Comparison of ENCODE assay signal across 8 cellular contexts in genomic region chr17:7243838-7244237, GRCh38. TPM values are rescaled to one million over a fixed set of nuclear protein-coding genes. Genes with fewer than 3 reads are reported as not detected.
DNase-seq lines count a peak whose midpoint lies in the region; ATAC-seq, FAIRE-seq and TF ChIP-seq lines count a peak whose summit lies in the region.
"Not testable (repeated sequence)": the region's sequence is repeated elsewhere in the genome, so short reads cannot be mapped to it uniquely, and the experiment has no call there.

No MANE protein-coding gene starts in this region.

- TF ChIP-seq POLR2A in gastroesophageal sphincter (IDR thresholded peaks at IDR 0.05): not testable (repeated sequence)

- H3K27me3 ChIP-seq in BLaER1 treated with 17β-estradiol and CSF1 and Interleukin-3, amounts not matched to agents 10 nM and 100 nM; gastroesophageal sphincter; pancreas; subcutaneous abdominal adipose tissue (ENCODE audit: control insufficient read depth in 5 of 5, insufficient read depth in 4 of 5, low read length in 5 of 5): not testable (repeated sequence)

- peaks cover 39% of the 10 kb centered on the region for H3K79me2 ChIP-seq in OCI-LY7 (ENCODE audit: insufficient read depth, low read depth, low read length)

- DNase-seq in OCI-LY7 (ENCODE audit: low spot score); caudate nucleus (lab: John Stamatoyannopoulos, UW): not testable (repeated sequence)
- peak; percentile 40 for DNase-seq in activated CD8-positive, alpha-beta memory T cell treated with anti-CD3 and anti-CD28 coated beads, Interleukin-2, amount 10 ng/mL, durations not matched to agents 7 days and 5 days
- DNase-seq in pancreas: peak in 1 of 6 donors; percentile 37

- H3K4me2 ChIP-seq in BLaER1 treated with 17β-estradiol and CSF1 and Interleukin-3, amounts not matched to agents 10 nM and 100 nM: peak overlapping the region in 4 of 11 experiments; percentile 88 to 99 (median 98); a peak in 6 of 22 replicates
- not testable (repeated sequence) for H3K4me2 ChIP-seq in OCI-LY7 (ENCODE audit: low read length)

- peaks cover 45 to 66% (median 53%) of the 10 kb centered on the region in 11 experiments for H3K36me3 ChIP-seq in BLaER1 treated with 17β-estradiol and CSF1 and Interleukin-3, amounts not matched to agents 10 nM and 100 nM
- H3K36me3 ChIP-seq in OCI-LY7 (ENCODE audit: insufficient read depth, low read length): peaks cover 67% of the 10 kb centered on the region
- peaks cover 0 to 51% of the 10 kb centered on the region in 2 donors for H3K36me3 ChIP-seq in gastroesophageal sphincter
- peaks cover 52% of the 10 kb centered on the region for H3K36me3 ChIP-seq in mesodermal cell (ENCODE audit: control insufficient read depth, insufficient read depth, low read length)
- H3K36me3 ChIP-seq in pancreas: not testable (repeated sequence)
- peaks cover 3 to 42% (median 34%) of the 10 kb centered on the region in 5 donors for H3K36me3 ChIP-seq in subcutaneous abdominal adipose tissue (ENCODE audit: control insufficient read depth in 5 of 5, insufficient read depth in 5 of 5, low read length in 5 of 5)

- not testable (repeated sequence) for H2AFZ ChIP-seq in OCI-LY7 (ENCODE audit: low read length)

- H3K9ac ChIP-seq in BLaER1 treated with 17β-estradiol and CSF1 and Interleukin-3, amounts not matched to agents 10 nM and 100 nM: peak overlapping the region in 9 of 11 experiments; percentile 33 to 100 (median 96); a peak in 11 of 22 replicates
- peak overlapping the region in 3 of 5 donors; percentile 51 to 95 (median 81) for H3K9ac ChIP-seq in subcutaneous abdominal adipose tissue (ENCODE audit: low read length in 5 of 5)

- not testable (repeated sequence) for H3K27me3 Mint-ChIP-seq in activated CD8-positive, alpha-beta memory T cell treated with anti-CD3 and anti-CD28 coated beads, Interleukin-2, amount 10 ng/mL, durations not matched to agents 7 days and 5 days

- H3K9me2 ChIP-seq in OCI-LY7 (ENCODE audit: insufficient read depth, low read length): not testable (repeated sequence)

- 58 to 65% methylated on average over 2 to 3 of the region's 10 CpGs for WGBS in gastroesophageal sphincter (ENCODE audit: low coverage in 1 of 2), 2 donors
- WGBS in mesodermal cell (ENCODE audit: insufficient coverage in 2 of 2), 2 experiments: 96 to 98% methylated on average over 4 to 8 of the region's 10 CpGs
- WGBS in pancreas, 2 donors: 53 to 67% methylated on average over 10 of the region's 10 CpGs

- peak overlapping the region; percentile 71 for H3K27ac Mint-ChIP-seq in activated CD8-positive, alpha-beta memory T cell treated with anti-CD3 and anti-CD28 coated beads, Interleukin-2, amount 10 ng/mL, durations not matched to agents 7 days and 5 days

- intact Hi-C loops in OCI-LY7 (cut with micrococcal nuclease; ENCODE audit: unreplicated experiment): loop anchor here (5.0 kb wide), 1 partner anchor 328 kb away; no protein-coding TSS in a partner anchor
- intact Hi-C loops in pancreas (cut with DNase I): not testable (repeated sequence)

- TSS peak; percentile 83 for BruUV-seq in OCI-LY7 (replicated peaks; lab: Mats Ljungman, UMichigan)

- not testable (repeated sequence) for ATAC-seq in activated CD8-positive, alpha-beta memory T cell treated with anti-CD3 and anti-CD28 coated beads, Interleukin-2, amount 10 ng/mL, durations not matched to agents 7 days and 5 days; gastroesophageal sphincter; pancreas

- peaks cover 31% of the 10 kb centered on the region for H3K36me3 Mint-ChIP-seq in activated CD8-positive, alpha-beta memory T cell treated with anti-CD3 and anti-CD28 coated beads, Interleukin-2, amount 10 ng/mL, durations not matched to agents 7 days and 5 days

- H3K4me1 Mint-ChIP-seq in activated CD8-positive, alpha-beta memory T cell treated with anti-CD3 and anti-CD28 coated beads, Interleukin-2, amount 10 ng/mL, durations not matched to agents 7 days and 5 days: peaks cover 42% of the 10 kb centered on the region

- not testable (repeated sequence) for TF ChIP-seq EP300 in gastroesophageal sphincter (IDR thresholded peaks at IDR 0.05)

- not testable (repeated sequence) for H3K9me3 Mint-ChIP-seq in activated CD8-positive, alpha-beta memory T cell treated with anti-CD3 and anti-CD28 coated beads, Interleukin-2, amount 10 ng/mL, durations not matched to agents 7 days and 5 days (ENCODE audit: low read depth)

- FAIRE-seq in pancreas (lab: Jason Lieb, UNC): not testable (repeated sequence)

- peaks cover 24 to 42% (median 30%) of the 10 kb centered on the region in 10 experiments for H3K4me1 ChIP-seq in BLaER1 treated with 17β-estradiol and CSF1 and Interleukin-3, amounts not matched to agents 10 nM and 100 nM
- H3K4me1 ChIP-seq in OCI-LY7 (ENCODE audit: insufficient read depth, low read length, poor library complexity, severe bottlenecking): peaks cover 33% of the 10 kb centered on the region
- peaks cover 8 to 60% (median 27%) of the 10 kb centered on the region in 3 donors for H3K4me1 ChIP-seq in gastroesophageal sphincter
- H3K4me1 ChIP-seq in mesodermal cell (ENCODE audit: control insufficient read depth, insufficient read depth, low read length, poor library complexity, severe bottlenecking): not testable (repeated sequence)
- peaks cover 14 to 21% (median 16%) of the 10 kb centered on the region in 3 donors for H3K4me1 ChIP-seq in pancreas
- H3K4me1 ChIP-seq in subcutaneous abdominal adipose tissue (ENCODE audit: control insufficient read depth in 5 of 5, insufficient read depth in 5 of 5, low read length in 5 of 5): peaks cover 11 to 38% (median 35%) of the 10 kb centered on the region in 5 donors

- not testable (repeated sequence) for H3K4me3 Mint-ChIP-seq in activated CD8-positive, alpha-beta memory T cell treated with anti-CD3 and anti-CD28 coated beads, Interleukin-2, amount 10 ng/mL, durations not matched to agents 7 days and 5 days

- TF ChIP-seq CTCF in OCI-LY7 (conservative IDR thresholded peaks at IDR 0.05; ENCODE audit: low read length); gastroesophageal sphincter (IDR thresholded peaks at IDR 0.05); pancreas (IDR thresholded peaks at IDR 0.05): not testable (repeated sequence)

- H4K20me1 ChIP-seq in BLaER1 treated with 17β-estradiol and CSF1 and Interleukin-3, amounts not matched to agents 10 nM and 100 nM: peaks cover 9 to 40% (median 26%) of the 10 kb centered on the region in 11 experiments; a peak in 18 of 22 replicates
- H4K20me1 ChIP-seq in OCI-LY7 (ENCODE audit: insufficient read depth, low read length): not testable (repeated sequence)

- not testable (repeated sequence) for H3K9me3 ChIP-seq in BLaER1 treated with 17β-estradiol and CSF1 and Interleukin-3, amounts not matched to agents 10 nM and 100 nM (replicated peaks in 1 of 11); OCI-LY7 (ENCODE audit: low read length); gastroesophageal sphincter; mesodermal cell (ENCODE audit: control insufficient read depth, low read length); pancreas; subcutaneous abdominal adipose tissue (ENCODE audit: control insufficient read depth in 5 of 5, low read length in 5 of 5)

- CTCF ChIA-PET in OCI-LY7 (lab: Charles Lee; ENCODE audit: unreplicated experiment): not testable (repeated sequence)
- CTCF ChIA-PET in activated CD8-positive, alpha-beta memory T cell treated with anti-CD3 and anti-CD28 coated beads, Interleukin-2, amount 10 ng/mL, durations not matched to agents 7 days and 5 days (lab: Charles Lee): interaction anchor here (2.0 to 4.1 kb wide), 2 partner anchors 24 to 53 kb away, joined by 5 to 13 read pairs; partner anchors contain the start of genes ACADVL and DLG4

- peak overlapping the region in 3 of 11 experiments; percentile 96 to 100 (median 99); a peak in 4 of 22 replicates for H3K27ac ChIP-seq in BLaER1 treated with 17β-estradiol and CSF1 and Interleukin-3, amounts not matched to agents 10 nM and 100 nM
- not testable (repeated sequence) for H3K27ac ChIP-seq in OCI-LY7 (ENCODE audit: low read depth, low read length, poor library complexity, severe bottlenecking)
- peak overlapping the region; percentile 100 for H3K27ac ChIP-seq in caudate nucleus (ENCODE audit: low read depth, low read length)
- peak overlapping the region in 3 of 4 donors; percentile 94 to 98 (median 98) for H3K27ac ChIP-seq in gastroesophageal sphincter
- peak overlapping the region; percentile 30 for H3K27ac ChIP-seq in mesodermal cell (ENCODE audit: low read depth, low read length, severe bottlenecking)
- peak overlapping the region in 3 of 4 donors; percentile 94 to 99 (median 97) for H3K27ac ChIP-seq in pancreas
- peak overlapping the region; percentile 99 for H3K27ac ChIP-seq in subcutaneous abdominal adipose tissue (ENCODE audit: low read depth, low read length)

- POLR2A ChIA-PET in OCI-LY7 (lab: Charles Lee): not testable (repeated sequence)

- H3K4me3 ChIP-seq in BLaER1 treated with 17β-estradiol and CSF1 and Interleukin-3, amounts not matched to agents 10 nM and 100 nM: peak overlapping the region in 2 of 10 experiments; percentile 97 to 99; a peak in 3 of 20 replicates
- H3K4me3 ChIP-seq in OCI-LY7 (ENCODE audit: low read depth, low read length, poor library complexity, severe bottlenecking); mesodermal cell (ENCODE audit: extremely low read depth, insufficient read depth, low read length, poor library complexity, severe bottlenecking); subcutaneous abdominal adipose tissue (ENCODE audit: low read depth in 1 of 5, low read length in 5 of 5): not testable (repeated sequence)
- H3K4me3 ChIP-seq in gastroesophageal sphincter (peak overlapping the region in 1 of 2 donors; percentile 87), pancreas (peak overlapping the region in 2 of 4 donors; percentile 64 to 72)

RNA-seq across cellular contexts. Expression of gene GABARAP, which starts 1.6 kb away (rescaled TPM):
- 106 and 128 TPM in 2 replicates for total RNA-seq in OCI-LY7 (2014; rRNA removed; shearing (Covaris generic))
- total RNA-seq in OCI-LY7 (2022) (199 and 207 TPM in 2 replicates), gastroesophageal sphincter (100 to 1,000 TPM; 289 to 437 (median 386) TPM), pancreas (100 to 1,000 TPM; 231 to 346 (median 294) TPM)
- total RNA-seq in activated CD8-positive, alpha-beta memory T cell treated with anti-CD3 and anti-CD28 coated beads, Interleukin-2, amount 10 ng/mL, durations not matched to agents 7 days and 5 days: 100 to 1,000 TPM; 207 to 231 TPM
- polyA plus RNA-seq in mesodermal cell (2013, experiment 1 of 2): 588 TPM
- 514 TPM for polyA plus RNA-seq in mesodermal cell (2013, experiment 2 of 2)
- 100 to 1,000 TPM; 520 to 639 TPM for polyA plus RNA-seq in pancreas

RNA-seq across cellular contexts. Expression of gene PHF23, which starts 4.6 kb away (rescaled TPM):
- 47.7 and 50.8 TPM in 2 replicates for total RNA-seq in OCI-LY7 (2014; rRNA removed; shearing (Covaris generic))
- total RNA-seq in OCI-LY7 (2022) (36.5 and 43.3 TPM in 2 replicates), gastroesophageal sphincter (10 to 100 TPM; 29.4 to 38.2 (median 31.0) TPM), pancreas (10 to 100 TPM in 4 of 6 donors, 1 to 10 TPM in 2; 7.0 to 19.8 (median 11.4) TPM)
- total RNA-seq in activated CD8-positive, alpha-beta memory T cell treated with anti-CD3 and anti-CD28 coated beads, Interleukin-2, amount 10 ng/mL, durations not matched to agents 7 days and 5 days: 10 to 100 TPM; 42.1 to 53.2 TPM
- polyA plus RNA-seq in mesodermal cell (2013, experiment 1 of 2): 55.4 TPM
- 46.8 TPM for polyA plus RNA-seq in mesodermal cell (2013, experiment 2 of 2)
- polyA plus RNA-seq in pancreas: 10 to 100 TPM; 11.4 to 23.3 TPM

RNA-seq across cellular contexts. Expression of gene CTDNEP1, which starts 7.7 kb away (rescaled TPM):
- total RNA-seq in OCI-LY7 (2014; rRNA removed; shearing (Covaris generic)): 52.1 and 53.2 TPM in 2 replicates
- 161 and 173 TPM in 2 replicates for total RNA-seq in OCI-LY7 (2022)
- 100 to 1,000 TPM; 162 to 192 TPM for total RNA-seq in activated CD8-positive, alpha-beta memory T cell treated with anti-CD3 and anti-CD28 coated beads, Interleukin-2, amount 10 ng/mL, durations not matched to agents 7 days and 5 days
- 10 to 100 TPM; 33.8 to 66.3 (median 52.5) TPM for total RNA-seq in gastroesophageal sphincter
- polyA plus RNA-seq in mesodermal cell (2013, experiment 1 of 2): 140 TPM
- 135 TPM for polyA plus RNA-seq in mesodermal cell (2013, experiment 2 of 2)
- 10 to 100 TPM; 42.0 to 75.2 (median 53.8) TPM for total RNA-seq in pancreas
- 10 to 100 TPM; 47.4 to 67.9 TPM for polyA plus RNA-seq in pancreas

RNA-seq across cellular contexts. Expression of gene ELP5, which starts 8.2 kb away (rescaled TPM):
- total RNA-seq in OCI-LY7 (2014; rRNA removed; shearing (Covaris generic)): 71.7 and 84.6 TPM in 2 replicates
- total RNA-seq in OCI-LY7 (2022) (96.8 and 97.3 TPM in 2 replicates), gastroesophageal sphincter (10 to 100 TPM; 29.6 to 36.8 (median 33.8) TPM), pancreas (10 to 100 TPM; 11.7 to 27.1 (median 19.5) TPM)
- total RNA-seq in activated CD8-positive, alpha-beta memory T cell treated with anti-CD3 and anti-CD28 coated beads, Interleukin-2, amount 10 ng/mL, durations not matched to agents 7 days and 5 days: 10 to 100 TPM; 56.5 to 70.4 TPM
- polyA plus RNA-seq in mesodermal cell (2013, experiment 1 of 2): 62.5 TPM
- 51.1 TPM for polyA plus RNA-seq in mesodermal cell (2013, experiment 2 of 2)
- polyA plus RNA-seq in pancreas: 10 to 100 TPM; 14.1 to 41.1 TPM

RNA-seq across cellular contexts. Expression of gene DVL2, which starts 9.5 kb away (rescaled TPM):
- 84.3 and 98.8 TPM in 2 replicates for total RNA-seq in OCI-LY7 (2014; rRNA removed; shearing (Covaris generic))
- total RNA-seq in OCI-LY7 (2022) (99.9 and 100 TPM in 2 replicates), gastroesophageal sphincter (10 to 100 TPM; 33.0 to 53.9 (median 45.0) TPM), pancreas (10 to 100 TPM in 5 of 6 donors, 1 to 10 TPM in 1; 9.6 to 26.9 (median 13.7) TPM)
- total RNA-seq in activated CD8-positive, alpha-beta memory T cell treated with anti-CD3 and anti-CD28 coated beads, Interleukin-2, amount 10 ng/mL, durations not matched to agents 7 days and 5 days: 10 to 100 TPM; 52.7 to 62.0 TPM
- 67.5 TPM for polyA plus RNA-seq in mesodermal cell (2013, experiment 1 of 2)
- 54.8 TPM for polyA plus RNA-seq in mesodermal cell (2013, experiment 2 of 2)
- polyA plus RNA-seq in pancreas: 10 to 100 TPM; 17.6 to 26.4 TPM
